In genomic region chr19:49152218-49152550, GRCh38 we compare ENCODE assay signal across 14 cellular contexts. TPM values are rescaled to one million over a fixed set of nuclear protein-coding genes. Genes with fewer than 3 reads are reported as not detected.
DNase-seq lines count a peak whose midpoint lies in the region; ATAC-seq, FAIRE-seq and TF ChIP-seq lines count a peak whose summit lies in the region.
"Had no signal": no experiment of that assay in that cellular context is flagged by ENCODE, and none has a peak within 500 bp of the region (broad histone marks: within the 10 kb centered on the region; RNA-seq: fewer than 3 reads in every experiment).

No MANE protein-coding gene starts in this region.

- H3K4me1 Mint-ChIP-seq in T-helper 17 cell (peaks cover 32% of the 10 kb centered on the region), immature natural killer cell (peaks cover 29 to 31% of the 10 kb centered on the region in 2 donors)
- H3K4me1 Mint-ChIP-seq in stimulated activated effector memory CD8-positive, alpha-beta T cell treated with anti-CD3 and anti-CD28 coated beads, Interleukin-12 subunit alpha, Interleukin-12 subunit beta, amount 100 ng/mL, for 72 hours, result peaks cover 38% of the 10 kb centered on the region

- 16 to 34% (median 26%) methylated on average over 7 of the region's 7 CpGs for WGBS in heart left ventricle, 4 donors

- FAIRE-seq in GM19239 (lab: Jason Lieb, UNC), result no peak

- H3K4me3 ChIP-seq in heart left ventricle, result peak overlapping the region; percentile 32 to 92 (median 71)
- H3K4me3 ChIP-seq: upper lobe of right lung had no signal

- no peak for ATAC-seq in heart left ventricle
- no peak for ATAC-seq in Right ventricle myocardium inferior
- ATAC-seq in T-helper 17 cell, result peak; percentile 3
- ATAC-seq in stimulated activated effector memory CD8-positive, alpha-beta T cell treated with anti-CD3 and anti-CD28 coated beads, Interleukin-12 subunit alpha, Interleukin-12 subunit beta, amount 100 ng/mL, for 72 hours, result no peak
- ATAC-seq in HG03025 (IDR thresholded peaks at IDR 0.05; ENCODE audit: low FRiP score, unreplicated experiment), result no peak
- ATAC-seq in GM18907 (IDR thresholded peaks at IDR 0.05; ENCODE audit: unreplicated experiment), result no peak
- ATAC-seq: activated CD8-positive, alpha-beta memory T cell treated with anti-CD3 and anti-CD28 coated beads, Interleukin-2, amount 10 ng/mL, durations not matched to agents 7 days and 5 days had no signal

- peaks cover 60% of the 10 kb centered on the region for H3K27me3 Mint-ChIP-seq in T-helper 17 cell
- peaks cover 6 to 25% (median 11%) of the 10 kb centered on the region in 3 donors for H3K27me3 Mint-ChIP-seq in immature natural killer cell (ENCODE audit: low read depth in 3 of 3)

- peaks cover 0 to 21% (median 0%) of the 10 kb centered on the region in 9 donors for H3K27me3 ChIP-seq in heart left ventricle
- H3K27me3 ChIP-seq: upper lobe of right lung had no signal

- H3K36me3 ChIP-seq in heart left ventricle, result no peaks in the 10 kb centered on the region
- H3K36me3 ChIP-seq: upper lobe of right lung had no signal

- peaks cover 0 to 38% (median 25%) of the 10 kb centered on the region in 12 donors for H3K4me1 ChIP-seq in heart left ventricle

- H3K9me3 ChIP-seq in heart left ventricle (no peaks in the 10 kb centered on the region), T-helper 17 cell (ENCODE audit: control insufficient read depth, low read length, poor library complexity, severe bottlenecking) (no peaks in the 10 kb centered on the region)
- H3K9me3 ChIP-seq: upper lobe of right lung had no signal

- H3K36me3 Mint-ChIP-seq in T-helper 17 cell (ENCODE audit: low read depth) (peaks cover 12% of the 10 kb centered on the region), immature natural killer cell (peaks cover 0 to 4% (median 0%) of the 10 kb centered on the region in 3 donors)
- H3K36me3 Mint-ChIP-seq in stimulated activated effector memory CD8-positive, alpha-beta T cell treated with anti-CD3 and anti-CD28 coated beads, Interleukin-12 subunit alpha, Interleukin-12 subunit beta, amount 100 ng/mL, for 72 hours, result no peaks in the 10 kb centered on the region
- H3K36me3 Mint-ChIP-seq: activated CD8-positive, alpha-beta memory T cell treated with anti-CD3 and anti-CD28 coated beads, Interleukin-2, amount 10 ng/mL, durations not matched to agents 7 days and 5 days had no signal

- no peak for TF ChIP-seq POLR2A in heart left ventricle (IDR thresholded peaks at IDR 0.05)

- H3K4me3 Mint-ChIP-seq in T-helper 17 cell, result peak overlapping the region; percentile 86
- peak overlapping the region in 4 of 5 donors; percentile 10 to 35 (median 24) for H3K4me3 Mint-ChIP-seq in immature natural killer cell
- peak overlapping the region; percentile 77 for H3K4me3 Mint-ChIP-seq in stimulated activated effector memory CD8-positive, alpha-beta T cell treated with anti-CD3 and anti-CD28 coated beads, Interleukin-12 subunit alpha, Interleukin-12 subunit beta, amount 100 ng/mL, for 72 hours
- H3K4me3 Mint-ChIP-seq: activated CD8-positive, alpha-beta memory T cell treated with anti-CD3 and anti-CD28 coated beads, Interleukin-2, amount 10 ng/mL, durations not matched to agents 7 days and 5 days had no signal

- intact Hi-C loops in heart left ventricle (cut with DNase I) (loop anchor here in 2 of 10 donors (5.0 to 10.0 kb wide), 2 partner anchors 35 to 277 kb away; partner anchors contain the start of genes C19orf73 (in 1 of the 2), PPFIA3 (in 1 of the 2) and PPP1R15A (in 1 of the 2)), Right ventricle myocardium inferior (cut with DNase I) (no loop called here)

- peak overlapping the region in 10 of 12 donors; percentile 5 to 100 (median 88) for H3K27ac ChIP-seq in heart left ventricle
- H3K27ac ChIP-seq: upper lobe of right lung had no signal

- no peak overlapping the region for H3K27ac Mint-ChIP-seq in T-helper 17 cell
- no peak overlapping the region for H3K27ac Mint-ChIP-seq in immature natural killer cell
- no peak overlapping the region for H3K27ac Mint-ChIP-seq in stimulated activated effector memory CD8-positive, alpha-beta T cell treated with anti-CD3 and anti-CD28 coated beads, Interleukin-12 subunit alpha, Interleukin-12 subunit beta, amount 100 ng/mL, for 72 hours
- H3K27ac Mint-ChIP-seq: activated CD8-positive, alpha-beta memory T cell treated with anti-CD3 and anti-CD28 coated beads, Interleukin-2, amount 10 ng/mL, durations not matched to agents 7 days and 5 days had no signal

- DNase-seq in heart left ventricle (peak in 1 of 5 donors; percentile 53), Right ventricle myocardium inferior (ENCODE audit: missing footprints) (no peak), T-helper 17 cell (no peak), immature natural killer cell (no peak), GM19239 (ENCODE audit: insufficient read length, low spot score) (no peak)
- DNase-seq in stimulated activated effector memory CD8-positive, alpha-beta T cell treated with anti-CD3 and anti-CD28 coated beads, Interleukin-12 subunit alpha, Interleukin-12 subunit beta, amount 100 ng/mL, for 72 hours (ENCODE audit: low spot score in 2 of 2), result no peak
- DNase-seq: activated CD8-positive, alpha-beta memory T cell treated with anti-CD3 and anti-CD28 coated beads, Interleukin-2, amount 10 ng/mL, durations not matched to agents 7 days and 5 days had no signal

- H3K9me3 Mint-ChIP-seq in immature natural killer cell, result peaks cover 0 to 3% (median 0%) of the 10 kb centered on the region in 6 donors
- peaks cover 5% of the 10 kb centered on the region for H3K9me3 Mint-ChIP-seq in stimulated activated effector memory CD8-positive, alpha-beta T cell treated with anti-CD3 and anti-CD28 coated beads, Interleukin-12 subunit alpha, Interleukin-12 subunit beta, amount 100 ng/mL, for 72 hours

- no peak for TF ChIP-seq CTCF in heart left ventricle (IDR thresholded peaks at IDR 0.05)

RNA-seq across cellular contexts. Expression of gene HRC, which starts 3.0 kb away (rescaled TPM):
- total RNA-seq in heart left ventricle (1,000 to 10,000 TPM in 4 of 9 donors, 100 to 1,000 TPM in 5; 544 to 1,953 (median 875) TPM), Right ventricle myocardium inferior (843 TPM), T-helper 17 cell (not detected)
- polyA plus RNA-seq in heart left ventricle (100 to 1,000 TPM; 267 to 867 TPM), immature natural killer cell (not detected)
- total RNA-seq: activated CD8-positive, alpha-beta memory T cell treated with anti-CD3 and anti-CD28 coated beads, Interleukin-2, amount 10 ng/mL, durations not matched to agents 7 days and 5 days; activated naive CD4-positive, alpha-beta T cell treated with anti-CD3 and anti-CD28 coated beads, Interleukin-2, amount 50 U/mL, for 72 hours; epithelial cell of proximal tubule; renal cortical epithelial cell had no signal

RNA-seq across cellular contexts. Expression of gene TRPM4, which starts 5.4 kb away (rescaled TPM):
- total RNA-seq in heart left ventricle, result 10 to 100 TPM; 19.3 to 34.5 (median 25.8) TPM
- polyA plus RNA-seq in heart left ventricle, result 10 to 100 TPM; 16.8 to 45.3 TPM
- 28.5 TPM for total RNA-seq in Right ventricle myocardium inferior
- under 1 TPM in 1 of 2 donors, not detected in 1; 0.25 TPM for total RNA-seq in T-helper 17 cell
- polyA plus RNA-seq in immature natural killer cell, result under 1 TPM in 1 of 3 donors, not detected in 2; 0.17 TPM

RNA-seq across cellular contexts. Expression of gene PPFIA3, which starts 32.8 kb away (rescaled TPM):
- 1 to 10 TPM; 2.7 to 7.7 (median 5.1) TPM for total RNA-seq in heart left ventricle
- polyA plus RNA-seq in heart left ventricle, result 10 to 100 TPM in 1 of 2 donors, 1 to 10 TPM in 1; 7.4 to 12.8 TPM
- 4.1 TPM for total RNA-seq in Right ventricle myocardium inferior
- 1 to 10 TPM; 2.6 to 3.9 TPM for total RNA-seq in T-helper 17 cell
- polyA plus RNA-seq in immature natural killer cell, result under 1 TPM in 2 of 3 donors, not detected in 1; 0.07 to 0.58 TPM

RNA-seq across cellular contexts. Expression of gene C19orf73, which starts 33.2 kb away (rescaled TPM):
- total RNA-seq in heart left ventricle (1 to 10 TPM in 6 of 9 donors, under 1 TPM in 3; 0.69 to 3.1 (median 1.3) TPM), Right ventricle myocardium inferior (1.8 TPM), T-helper 17 cell (1 to 10 TPM; 3.6 to 3.9 TPM)
- polyA plus RNA-seq in heart left ventricle (1 to 10 TPM; 1.4 to 3.8 TPM), immature natural killer cell (1 to 10 TPM; 2.6 to 5.5 (median 3.6) TPM)
- total RNA-seq: G401 had no signal

RNA-seq across cellular contexts. Expression of gene LIN7B, which starts 38.0 kb away (rescaled TPM):
- total RNA-seq in heart left ventricle (10 to 100 TPM; 13.4 to 55.8 (median 22.6) TPM), Right ventricle myocardium inferior (21.1 TPM), T-helper 17 cell (1 to 10 TPM; 4.7 to 5.2 TPM)
- polyA plus RNA-seq in heart left ventricle (10 to 100 TPM; 12.6 to 40.5 TPM), immature natural killer cell (1 to 10 TPM; 3.2 to 6.9 (median 5.6) TPM)

Comparison
In these comparisons a context has a peak if more than half of its experiments do, and no peak if none do; other contexts are left out.
1. H3K4me3 Mint-ChIP-seq: peak in every context shown above with its lines; median percentile 86 in T-helper 17 cell; 77 in stimulated activated effector memory CD8-positive, alpha-beta T cell treated with anti-CD3 and anti-CD28 coated beads, Interleukin-12 subunit alpha, Interleukin-12 subunit beta, amount 100 ng/mL, for 72 hours; 24 in immature natural killer cell.
2. RNA of gene HRC, which starts 3.0 kb away (total RNA-seq): 544 to 1,953 TPM in heart left ventricle and 843 TPM in Right ventricle myocardium inferior (single experiment); not detected in T-helper 17 cell; every median in the first group is over 100 times any median in the second.
3. RNA of gene TRPM4, which starts 5.4 kb away (total RNA-seq): 28.5 TPM in Right ventricle myocardium inferior (single experiment) and 19.3 to 34.5 TPM in heart left ventricle; 0.25 TPM in T-helper 17 cell; every median in the first group is over 10 times any median in the second.